8 cellular contexts compared by ENCODE assay signal in genomic region chr7:44637788-44638594, GRCh38. TPM values are rescaled to one million over a fixed set of nuclear protein-coding genes. Genes with fewer than 3 reads are reported as not detected.
DNase-seq lines count a peak whose midpoint lies in the region; ATAC-seq and TF ChIP-seq lines count a peak whose summit lies in the region.

No MANE protein-coding gene starts in this region.

- peak; percentile 47 for ATAC-seq in HG02571 (IDR thresholded peaks at IDR 0.05; ENCODE audit: unreplicated experiment)

- H3K4me2 ChIP-seq in fibroblast of lung (ENCODE audit: extremely low read depth, insufficient read depth, low read length) (peak overlapping the region; percentile 58), skeletal muscle satellite cell (ENCODE audit: low read length) (peak overlapping the region; percentile 62)

- H3K9me3 ChIP-seq in fibroblast of lung (ENCODE audit: control insufficient read depth, insufficient read depth, low read depth, low read length) (no peaks in the 10 kb centered on the region), skeletal muscle satellite cell (replicated peaks; ENCODE audit: low read length) (no peaks in the 10 kb centered on the region)

- no peak for TF ChIP-seq CTCF in GM12865 (IDR thresholded peaks at IDR 0.05; ENCODE audit: insufficient read depth, low read depth, low read length, missing control alignments)
- TF ChIP-seq CTCF in fibroblast of lung (conservative IDR thresholded peaks at IDR 0.05 in 1 of 2, IDR thresholded peaks at IDR 0.05 in 1 of 2; ENCODE audit: low read depth in 1 of 2, low read length in 2 of 2) = no peak

- H4K20me1 ChIP-seq in fibroblast of lung (ENCODE audit: control insufficient read depth, extremely low read depth, insufficient read depth, low read length) = no peaks in the 10 kb centered on the region

- peak; percentile 93 for DNase-seq in GM12865 (ENCODE audit: low read depth)
- peak; percentile 96 for DNase-seq in NCI-H460 (ENCODE audit: extremely low read depth, low read depth)
- peak; percentile 62 for DNase-seq in activated T-cell treated with anti-CD3 and anti-CD28 coated beads for 4 hours
- peak; percentile 92 to 96 for DNase-seq in fibroblast of lung (ENCODE audit: low read depth in 2 of 2)
- no peak for DNase-seq in NCI-H2196 (lab: John Stamatoyannopoulos, UW; ENCODE audit: unreplicated experiment)
- DNase-seq in NCI-H510A treated with DMSO at 0.1 percent for 48 hours (lab: John Stamatoyannopoulos, UW) = no peak

- peaks cover 5% of the 10 kb centered on the region for H3K79me2 ChIP-seq in fibroblast of lung (ENCODE audit: control insufficient read depth, insufficient read depth, low read length)

- H3K27ac ChIP-seq in fibroblast of lung (ENCODE audit: insufficient read depth, low read length) = peak overlapping the region; percentile 94

- H3K27me3 ChIP-seq in fibroblast of lung (ENCODE audit: control insufficient read depth, insufficient read depth, low read length) (no peaks in the 10 kb centered on the region), skeletal muscle satellite cell (ENCODE audit: control insufficient read depth, insufficient read depth, low read length) (no peaks in the 10 kb centered on the region)

- H3K9ac ChIP-seq in fibroblast of lung (ENCODE audit: insufficient read depth, low read length) = peak overlapping the region; percentile 40
- peak overlapping the region; percentile 68 for H3K9ac ChIP-seq in skeletal muscle satellite cell (ENCODE audit: low read depth, low read length)

- H3K4me3 ChIP-seq in GM12865 (ENCODE audit: low read depth, low read length) (peak overlapping the region; percentile 50), fibroblast of lung (replicated peaks in 1 of 4; ENCODE audit: control extremely low read depth in 1 of 4, insufficient read depth in 1 of 4, low read depth in 3 of 4, low read length in 4 of 4) (no peak overlapping the region), skeletal muscle satellite cell (ENCODE audit: low read length) (peak overlapping the region; percentile 23)

- H3K4me1 ChIP-seq in fibroblast of lung (ENCODE audit: control insufficient read depth, extremely low read depth, insufficient read depth, low read length) = peaks cover 37% of the 10 kb centered on the region
- peaks cover 57% of the 10 kb centered on the region for H3K4me1 ChIP-seq in skeletal muscle satellite cell (ENCODE audit: control insufficient read depth, insufficient read depth, low read length)

- peaks cover 1% of the 10 kb centered on the region for H3K36me3 ChIP-seq in fibroblast of lung (ENCODE audit: control insufficient read depth, insufficient read depth, low read length)
- H3K36me3 ChIP-seq in skeletal muscle satellite cell (ENCODE audit: insufficient read depth, low read length) = no peaks in the 10 kb centered on the region

- H2AFZ ChIP-seq in fibroblast of lung (ENCODE audit: low read length) = no peak overlapping the region

RNA-seq across cellular contexts. Expression of gene OGDH, which starts 31.6 kb away (rescaled TPM):
- total RNA-seq in NCI-H460 (2014; rRNA removed; shearing (Covaris generic)) = 54.1 and 63.3 TPM in 2 replicates
- 37.4 and 47.8 TPM in 2 replicates for polyA plus RNA-seq in NCI-H460 (2014; cell fraction: nucleus; rRNA removed)
- total RNA-seq in fibroblast of lung = 40.8 and 69.2 TPM in 2 replicates
- polyA plus RNA-seq in fibroblast of lung = 60.8 and 74.9 TPM in 2 replicates
- 63.2 and 64.3 TPM in 2 replicates for polyA plus RNA-seq in fibroblast of lung (2012)
- 239 and 248 TPM in 2 replicates for polyA minus RNA-seq in fibroblast of lung (ENCODE audit: low replicate concordance)
- total RNA-seq in skeletal muscle satellite cell (2012; rRNA removed) = 75.8 and 79.1 TPM in 2 replicates

RNA-seq across cellular contexts. Expression of gene TMED4, which starts 56.0 kb away (rescaled TPM):
- total RNA-seq in NCI-H460 (2014; rRNA removed; shearing (Covaris generic)) = 129 and 135 TPM in 2 replicates
- polyA plus RNA-seq in NCI-H460 (2014; cell fraction: nucleus; rRNA removed) = 215 and 276 TPM in 2 replicates
- 74.7 and 101 TPM in 2 replicates for total RNA-seq in fibroblast of lung
- 74.5 and 81.5 TPM in 2 replicates for polyA plus RNA-seq in fibroblast of lung
- 48.0 and 53.9 TPM in 2 replicates for polyA plus RNA-seq in fibroblast of lung (2012)
- 38.7 and 80.9 TPM in 2 replicates for polyA minus RNA-seq in fibroblast of lung (ENCODE audit: low replicate concordance)
- total RNA-seq in skeletal muscle satellite cell (2012; rRNA removed) = 60.9 and 71.7 TPM in 2 replicates

Comparison
In these comparisons a context has a peak if more than half of its experiments do, and no peak if none do; other contexts are left out.
1. DNase-seq: peak in GM12865 (single experiment), NCI-H460 (single experiment), activated T-cell treated with anti-CD3 and anti-CD28 coated beads for 4 hours (single experiment) and fibroblast of lung (2 of 2); none in NCI-H2196 (single experiment) and NCI-H510A treated with DMSO at 0.1 percent for 48 hours (single experiment).
2. H3K4me3 ChIP-seq: peak in GM12865 (single experiment) and skeletal muscle satellite cell (single experiment); none in fibroblast of lung (0 of 4).